8 cellular contexts compared by ENCODE assay signal in genomic region chr19:50329146-50329925, GRCh38. TPM values are rescaled to one million over a fixed set of nuclear protein-coding genes. Genes with fewer than 3 reads are reported as not detected.
A peak's percentile ranks its signal among the peaks of the same experiment; 100 is the strongest.
DNase-seq lines count a peak whose midpoint lies in the region; ATAC-seq and TF ChIP-seq lines count a peak whose summit lies in the region.

KCNC3 (minus strand) TSS chr19:50329377; CDS start chr19:50329082, 295 bp downstream.

- peak; percentile 30 for ATAC-seq in GM18520 (IDR thresholded peaks at IDR 0.05; ENCODE audit: unreplicated experiment)
- peak; percentile 39 for ATAC-seq in HG03060 (IDR thresholded peaks at IDR 0.05; ENCODE audit: low read depth, unreplicated experiment)
- peak; percentile 72 for ATAC-seq in left lobe of liver

- H3K27ac ChIP-seq in 22Rv1: peak within 1 kb of the TSS; percentile 95

- DNase-seq in NCI-H345 treated with DMSO at 0.1 percent for 48 hours (lab: John Stamatoyannopoulos, UW; ENCODE audit: unreplicated experiment) (peak; percentile 97), dermis blood vessel endothelial cell (peak; percentile 99), left lobe of liver (ENCODE audit: low spot score) (peak; percentile 100)
- DNase-seq in activated CD4-positive, alpha-beta T cell treated with anti-CD3 and anti-CD28 coated beads, Interleukin-2, amount 50 U/mL, for 24 hours (ENCODE audit: low read depth in 1 of 2, low spot score in 1 of 2): peak; percentile 83 to 95
- peak; percentile 94 for DNase-seq in stimulated activated CD4-positive, alpha-beta T cell treated with anti-CD3 and anti-CD28 coated beads, Interleukin-2, amount 100 ng/mL, for 4 hours (ENCODE audit: low read depth)

- no peak for TF ChIP-seq CTCF in 22Rv1 (IDR thresholded peaks at IDR 0.05)

RNA-seq across cellular contexts. Expression of gene KCNC3, which starts in this region (rescaled TPM):
- total RNA-seq in dermis blood vessel endothelial cell (0.51 TPM in 2 replicates), left lobe of liver (4.0 TPM)

Comparison
In these comparisons a context has a peak if more than half of its experiments do, and no peak if none do; other contexts are left out.
1. Peak in every context shown above with its lines: DNase-seq, ATAC-seq and H3K27ac ChIP-seq.
2. Peak in DNase-seq in dermis blood vessel endothelial cell; RNA of the gene not detected or under 1 TPM.